ENCODE assay signal across 8 cellular contexts in the genomic region with DNA sequence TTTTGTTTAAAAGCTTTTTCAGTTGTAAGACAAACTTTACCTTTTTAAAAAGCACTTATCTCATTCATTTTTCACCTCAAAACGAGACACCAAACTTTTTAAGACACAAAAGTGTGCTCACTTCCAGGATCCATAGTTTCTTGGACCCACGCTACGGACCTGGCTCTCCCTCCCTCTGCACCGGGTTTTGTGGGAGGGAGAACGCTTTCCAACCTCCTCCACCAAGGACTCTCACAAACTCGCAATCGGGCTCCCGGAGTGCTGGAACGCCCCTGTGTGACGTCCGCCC. TPM values are rescaled to one million over a fixed set of nuclear protein-coding genes. Genes with fewer than 3 reads are reported as not detected.
A peak's percentile ranks its signal among the peaks of the same experiment; 100 is the strongest.
DNase-seq lines count a peak whose midpoint lies in the region; ATAC-seq, FAIRE-seq and TF ChIP-seq lines count a peak whose summit lies in the region.

No MANE protein-coding gene starts in this region.

- intact Hi-C loops in kidney (cut with DNase I): no loop called here

- peak overlapping the region; percentile 77 for H3K4me3 ChIP-seq in BLaER1
- H3K4me3 ChIP-seq in astrocyte (ENCODE audit: insufficient read depth, low read depth, low read length): peak overlapping the region; percentile 95
- H3K4me3 ChIP-seq in kidney (ENCODE audit: low read length in 2 of 2): peak overlapping the region; percentile 84 to 87
- H3K4me3 ChIP-seq in subcutaneous abdominal adipose tissue (ENCODE audit: low read depth in 1 of 5, low read length in 5 of 5): peak overlapping the region; percentile 81 to 85 (median 82)

- peaks cover 41% of the 10 kb centered on the region for H3K79me2 ChIP-seq in astrocyte (ENCODE audit: insufficient read depth, low read length)

- no peak for ATAC-seq in GM18858 (IDR thresholded peaks at IDR 0.05; ENCODE audit: unreplicated experiment)
- ATAC-seq in HG02588 (IDR thresholded peaks at IDR 0.05; ENCODE audit: unreplicated experiment): no peak

- peak overlapping the region; percentile 92 for H2AFZ ChIP-seq in astrocyte (ENCODE audit: low read depth, low read length)

- peak overlapping the region; percentile 83 for H3K27ac Mint-ChIP-seq in astrocyte (ENCODE audit: unreplicated experiment)

- H4K20me1 ChIP-seq in BLaER1: peaks cover 32% of the 10 kb centered on the region
- H4K20me1 ChIP-seq in astrocyte (ENCODE audit: insufficient read depth, low read length): peaks cover 23% of the 10 kb centered on the region

- no peaks in the 10 kb centered on the region for H3K9me3 ChIP-seq in BLaER1
- H3K9me3 ChIP-seq in astrocyte (ENCODE audit: insufficient read depth, low read depth, low read length): no peaks in the 10 kb centered on the region
- no peaks in the 10 kb centered on the region for H3K9me3 ChIP-seq in kidney (ENCODE audit: control insufficient read depth in 1 of 2, low read length in 2 of 2)
- H3K9me3 ChIP-seq in subcutaneous abdominal adipose tissue (ENCODE audit: control insufficient read depth in 5 of 5, low read length in 5 of 5): no peaks in the 10 kb centered on the region

- peak overlapping the region; percentile 79 for H3K9ac ChIP-seq in BLaER1
- peak overlapping the region; percentile 86 for H3K9ac ChIP-seq in astrocyte (ENCODE audit: low read length)
- peak overlapping the region; percentile 96 to 97 for H3K9ac ChIP-seq in kidney (ENCODE audit: low read length in 2 of 2)
- peak overlapping the region; percentile 68 to 97 (median 94) for H3K9ac ChIP-seq in subcutaneous abdominal adipose tissue (ENCODE audit: low read length in 5 of 5)

- peaks cover 11% of the 10 kb centered on the region for H3K36me3 ChIP-seq in BLaER1
- H3K36me3 ChIP-seq in astrocyte (ENCODE audit: insufficient read depth, low read length): peaks cover 11% of the 10 kb centered on the region
- H3K36me3 ChIP-seq in kidney (ENCODE audit: control insufficient read depth in 1 of 2, insufficient read depth in 2 of 2, low read length in 2 of 2): no peaks in the 10 kb centered on the region
- peaks cover 3 to 10% (median 4%) of the 10 kb centered on the region in 5 donors for H3K36me3 ChIP-seq in subcutaneous abdominal adipose tissue (ENCODE audit: control insufficient read depth in 5 of 5, insufficient read depth in 5 of 5, low read length in 5 of 5)

- no peak for FAIRE-seq in astrocyte (lab: Jason Lieb, UNC)
- FAIRE-seq in kidney (lab: Jason Lieb, UNC): no peak

- H3K4me2 ChIP-seq in BLaER1 (peak overlapping the region; percentile 87), astrocyte (ENCODE audit: low read length) (peak overlapping the region; percentile 90)

- H3K27ac ChIP-seq in BLaER1 (peak overlapping the region; percentile 82), astrocyte (ENCODE audit: low read depth, low read length) (peak overlapping the region; percentile 82), kidney (ENCODE audit: low read depth in 2 of 2, low read length in 2 of 2) (peak overlapping the region; percentile 89 to 91), subcutaneous abdominal adipose tissue (ENCODE audit: low read depth, low read length) (peak overlapping the region; percentile 96)

- no peak for TF ChIP-seq CTCF in astrocyte (IDR thresholded peaks at IDR 0.05; ENCODE audit: insufficient read depth, low read depth, low read length)
- TF ChIP-seq CTCF in kidney (IDR thresholded peaks at IDR 0.05; ENCODE audit: borderline replicate concordance, extremely low read depth, insufficient read depth): no peak

- peak; percentile 58 for DNase-seq in HPDE6-E6E7 (ENCODE audit: extremely low spot score)
- DNase-seq in astrocyte (ENCODE audit: low read depth): no peak
- DNase-seq in kidney: no peak
- DNase-seq in hippocampal formation (lab: John Stamatoyannopoulos, UW): no peak

- peaks cover 19% of the 10 kb centered on the region for H3K4me1 Mint-ChIP-seq in astrocyte (ENCODE audit: low read depth, unreplicated experiment)

- no peaks in the 10 kb centered on the region for H3K27me3 ChIP-seq in BLaER1
- no peaks in the 10 kb centered on the region for H3K27me3 ChIP-seq in astrocyte (ENCODE audit: insufficient read depth, low read length)
- H3K27me3 ChIP-seq in subcutaneous abdominal adipose tissue (ENCODE audit: control insufficient read depth in 5 of 5, insufficient read depth in 4 of 5, low read length in 5 of 5): no peaks in the 10 kb centered on the region

- no peaks in the 10 kb centered on the region for H3K27me3 Mint-ChIP-seq in astrocyte (ENCODE audit: low read depth, unreplicated experiment)

- H3K9me3 Mint-ChIP-seq in astrocyte (ENCODE audit: unreplicated experiment): no peaks in the 10 kb centered on the region

- peak overlapping the region; percentile 93 for H3K4me3 Mint-ChIP-seq in astrocyte (ENCODE audit: unreplicated experiment)

- H3K36me3 Mint-ChIP-seq in astrocyte (ENCODE audit: low read depth, unreplicated experiment): no peaks in the 10 kb centered on the region

- H3K4me1 ChIP-seq in BLaER1 (peaks cover 33% of the 10 kb centered on the region), astrocyte (ENCODE audit: insufficient read depth, low read length) (peaks cover 13% of the 10 kb centered on the region), kidney (ENCODE audit: control insufficient read depth in 1 of 2, insufficient read depth in 1 of 2, low read depth in 1 of 2, low read length in 2 of 2) (peaks cover 11 to 12% of the 10 kb centered on the region in 2 donors), subcutaneous abdominal adipose tissue (ENCODE audit: control insufficient read depth in 5 of 5, insufficient read depth in 5 of 5, low read length in 5 of 5) (peaks cover 0 to 28% (median 24%) of the 10 kb centered on the region in 5 donors)

RNA-seq across cellular contexts. Expression of a gene that starts 0.4 kb away (rescaled TPM):
- 0.10 and 0.30 TPM in 2 replicates for total RNA-seq in astrocyte
- total RNA-seq in kidney: not detected
- polyA plus RNA-seq in kidney (ENCODE audit: insufficient read depth, low read depth, low replicate concordance): not detected

RNA-seq across cellular contexts. Expression of a gene that starts 0.5 kb away (rescaled TPM):
- total RNA-seq in astrocyte: 16.7 and 18.3 TPM in 2 replicates
- 19.8 TPM for total RNA-seq in kidney
- polyA plus RNA-seq in kidney (ENCODE audit: insufficient read depth, low read depth, low replicate concordance): 8.5 TPM
